Comparison of ENCODE assay signal across 18 cellular contexts in genomic region chr2:151106805-151107490, GRCh38.
"Had no signal": no experiment of that assay in that cellular context is flagged by ENCODE, and none has a peak within 500 bp of the region (broad histone marks: within the 10 kb centered on the region; RNA-seq: fewer than 3 reads in every experiment).

No MANE protein-coding gene starts in this region.

- H3K36me3 ChIP-seq: esophagus muscularis mucosa, gastroesophageal sphincter, stomach had no signal

- ATAC-seq: activated CD4-positive, CD25-positive, alpha-beta regulatory T cell treated with anti-CD3 and anti-CD28 coated beads, Interleukin-2, amount 50 U/mL, for 24 hours; activated CD8-positive, alpha-beta memory T cell treated with anti-CD3 and anti-CD28 coated beads, Interleukin-2, amount 10 ng/mL, durations not matched to agents 7 days and 5 days; gastroesophageal sphincter had no signal

- H2AFZ ChIP-seq: parathyroid adenoma had no signal

- H3K9me3 Mint-ChIP-seq: activated naive CD8-positive, alpha-beta T cell treated with anti-CD3 and anti-CD28 coated beads for 36 hours; T-helper 2 cell treated with Interferon-gamma antibody and Interleukin-4, amounts not matched to agents 5 μg/mL and 100 μg/mL, for 36 hours had no signal

- H3K27me3 ChIP-seq: dorsolateral prefrontal cortex, esophagus muscularis mucosa, gastroesophageal sphincter, stomach had no signal

- H3K79me2 ChIP-seq: parathyroid adenoma had no signal

- DNase-seq: activated CD4-positive, alpha-beta T cell treated with anti-CD3 and anti-CD28 coated beads, Interleukin-2, amount 50 U/mL, for 48 hours; activated CD8-positive, alpha-beta memory T cell treated with anti-CD3 and anti-CD28 coated beads, Interleukin-2, amount 10 ng/mL, durations not matched to agents 7 days and 5 days; activated gamma-delta T cell; activated naive CD8-positive, alpha-beta T cell treated with anti-CD3 and anti-CD28 coated beads for 36 hours; activated T-cell treated with anti-CD3 and anti-CD28 coated beads, Interleukin-2, amount 50 U/mL, for 48 hours; dorsolateral prefrontal cortex; kidney glomerular epithelial cell; midbrain; naive B cell; retina; stimulated activated CD4-positive, alpha-beta T cell treated with anti-CD3 and anti-CD28 coated beads, Interleukin-15, amount 100 ng/mL, for 24 hours; stimulated activated CD4-positive, alpha-beta T cell treated with anti-CD3 and anti-CD28 coated beads, Interleukin-4, amount 100 ng/mL, for 24 hours; stomach had no signal

- H3K4me1 Mint-ChIP-seq: activated CD8-positive, alpha-beta memory T cell treated with anti-CD3 and anti-CD28 coated beads, Interleukin-2, amount 10 ng/mL, durations not matched to agents 7 days and 5 days; activated naive CD8-positive, alpha-beta T cell treated with anti-CD3 and anti-CD28 coated beads for 36 hours; naive B cell had no signal

- H3K27ac ChIP-seq: dorsolateral prefrontal cortex, esophagus muscularis mucosa, gastroesophageal sphincter, parathyroid adenoma, stomach had no signal

- H3K4me3 ChIP-seq: dorsolateral prefrontal cortex, esophagus muscularis mucosa, gastroesophageal sphincter, stomach had no signal

- H3K4me3 Mint-ChIP-seq: activated CD8-positive, alpha-beta memory T cell treated with anti-CD3 and anti-CD28 coated beads, Interleukin-2, amount 10 ng/mL, durations not matched to agents 7 days and 5 days; activated naive CD8-positive, alpha-beta T cell treated with anti-CD3 and anti-CD28 coated beads for 36 hours; naive B cell; T-helper 2 cell treated with Interferon-gamma antibody and Interleukin-4, amounts not matched to agents 5 μg/mL and 100 μg/mL, for 36 hours had no signal

- H3K27ac Mint-ChIP-seq: activated CD8-positive, alpha-beta memory T cell treated with anti-CD3 and anti-CD28 coated beads, Interleukin-2, amount 10 ng/mL, durations not matched to agents 7 days and 5 days; activated naive CD8-positive, alpha-beta T cell treated with anti-CD3 and anti-CD28 coated beads for 36 hours; naive B cell; T-helper 2 cell treated with Interferon-gamma antibody and Interleukin-4, amounts not matched to agents 5 μg/mL and 100 μg/mL, for 36 hours had no signal

- H3K36me3 Mint-ChIP-seq: activated CD8-positive, alpha-beta memory T cell treated with anti-CD3 and anti-CD28 coated beads, Interleukin-2, amount 10 ng/mL, durations not matched to agents 7 days and 5 days; activated naive CD8-positive, alpha-beta T cell treated with anti-CD3 and anti-CD28 coated beads for 36 hours; naive B cell had no signal

- H3K4me1 ChIP-seq: esophagus muscularis mucosa, gastroesophageal sphincter, parathyroid adenoma, stomach had no signal
